In genomic region chr11:77095551-77096490, GRCh38 we compare ENCODE assay signal across 1 cellular context.
A peak's percentile ranks its signal among the peaks of the same experiment; 100 is the strongest.
TF ChIP-seq lines count a peak whose summit lies in the region.

No MANE protein-coding gene starts in this region.

TF ChIP-seq in HepG2, 621 proteins besides CTCF, POLR2A, EP300 and RAD21 (continued from another document and continues in another):
- TF ChIP-seq CCDC6 (CRISPR knock-in tag; IDR thresholded peaks at IDR 0.05), result 0 out of 2 replicates have a peak, but pooled peaks have one; percentile 44
- TF ChIP-seq ZNF24 (IDR thresholded peaks at IDR 0.05), result no peak
- TF ChIP-seq ZBTB39 (CRISPR knock-in tag; IDR thresholded peaks at IDR 0.05), result no peak
- TF ChIP-seq ZNF879 (CRISPR knock-in tag; IDR thresholded peaks at IDR 0.05), result no peak
- peak; percentile 92 for TF ChIP-seq ZMYM3 (CRISPR knock-in tag; IDR thresholded peaks at IDR 0.05)
- TF ChIP-seq ZNF414 (CRISPR knock-in tag; IDR thresholded peaks at IDR 0.05), result no peak
- no peak for TF ChIP-seq GLI4 (CRISPR knock-in tag; IDR thresholded peaks at IDR 0.05; ENCODE audit: borderline replicate concordance)
- 0 out of 2 replicates have a peak, but pooled peaks have one; percentile 26 for TF ChIP-seq CBFB (CRISPR knock-in tag; IDR thresholded peaks at IDR 0.05)
- no peak for TF ChIP-seq HOXA7 (CRISPR knock-in tag; IDR thresholded peaks at IDR 0.05)
- no peak for TF ChIP-seq MAZ (IDR thresholded peaks at IDR 0.05; ENCODE audit: borderline replicate concordance, low read depth, low read length)
- peak; percentile 39; the same call in 1 of the 2 replicates for TF ChIP-seq MAZ (CRISPR knock-in tag; IDR thresholded peaks at IDR 0.05; ENCODE audit: low read depth)
- peak; percentile 58 for TF ChIP-seq ELF3 (CRISPR knock-in tag; IDR thresholded peaks at IDR 0.05)
- TF ChIP-seq NR0B2 (CRISPR knock-in tag; IDR thresholded peaks at IDR 0.05), result no peak
- TF ChIP-seq CREM (IDR thresholded peaks at IDR 0.05), result no peak
- TF ChIP-seq CREM (CRISPR knock-in tag; IDR thresholded peaks at IDR 0.05), result no peak
- TF ChIP-seq ZNF354B (CRISPR knock-in tag; IDR thresholded peaks at IDR 0.05), result no peak
- no peak for TF ChIP-seq NFATC3 (CRISPR knock-in tag; IDR thresholded peaks at IDR 0.05)
- no peak for TF ChIP-seq CHCHD3 (CRISPR knock-in tag; IDR thresholded peaks at IDR 0.05)
- TF ChIP-seq ADNP (CRISPR knock-in tag; IDR thresholded peaks at IDR 0.05), result peak; percentile 42; the same call in 1 of the 2 replicates
- peak; percentile 42; the same call in 1 of the 2 replicates for TF ChIP-seq ZNF644 (CRISPR knock-in tag; IDR thresholded peaks at IDR 0.05; ENCODE audit: low read depth)
- no peak for TF ChIP-seq U2AF1 (optimal IDR thresholded peaks at IDR 0.05; ENCODE audit: low read depth, low read length)
- no peak for TF ChIP-seq ZNF780A (CRISPR knock-in tag; IDR thresholded peaks at IDR 0.05)
- TF ChIP-seq HHEX (CRISPR knock-in tag; IDR thresholded peaks at IDR 0.05), result no peak
- no peak for TF ChIP-seq ZNF276 (CRISPR knock-in tag; IDR thresholded peaks at IDR 0.05; ENCODE audit: low read depth)
- no peak; the same call in 1 of the 2 replicates for TF ChIP-seq ELF1 (CRISPR knock-in tag; IDR thresholded peaks at IDR 0.05)
- no peak for TF ChIP-seq SUZ12 (IDR thresholded peaks at IDR 0.05; ENCODE audit: low read depth, low read length)
- 0 out of 2 replicates have a peak, but pooled peaks have one; percentile 39 for TF ChIP-seq ZNF761 (CRISPR knock-in tag; conservative IDR thresholded peaks at IDR 0.05)
- TF ChIP-seq FOXC1 (CRISPR knock-in tag; IDR thresholded peaks at IDR 0.05; ENCODE audit: borderline replicate concordance), result no peak
- TF ChIP-seq MYC (CRISPR knock-in tag; IDR thresholded peaks at IDR 0.05; ENCODE audit: borderline replicate concordance), result peak; percentile 61; the same call in 1 of the 2 replicates
- no peak for TF ChIP-seq CHD4 (IDR thresholded peaks at IDR 0.05; ENCODE audit: borderline replicate concordance, low read length)
- no peak for TF ChIP-seq ELK4 (CRISPR knock-in tag; IDR thresholded peaks at IDR 0.05; ENCODE audit: borderline replicate concordance)
- peak; percentile 32; the same call in 1 of the 2 replicates for TF ChIP-seq NFYC (CRISPR knock-in tag; IDR thresholded peaks at IDR 0.05)
- no peak for TF ChIP-seq ATF6 (CRISPR knock-in tag; conservative IDR thresholded peaks at IDR 0.05)
- peak; percentile 59; the same call in 1 of the 2 replicates for TF ChIP-seq GZF1 (CRISPR knock-in tag; IDR thresholded peaks at IDR 0.05)
- peak; percentile 77 for TF ChIP-seq ZNF292 (CRISPR knock-in tag; IDR thresholded peaks at IDR 0.05; ENCODE audit: borderline replicate concordance, low read depth)
- no peak for TF ChIP-seq GLMP (CRISPR knock-in tag; IDR thresholded peaks at IDR 0.05; ENCODE audit: borderline replicate concordance)
- TF ChIP-seq ZNF225 (CRISPR knock-in tag; IDR thresholded peaks at IDR 0.05), result 0 out of 2 replicates have a peak, but pooled peaks have one; percentile 11
- no peak for TF ChIP-seq HES4 (CRISPR knock-in tag; IDR thresholded peaks at IDR 0.05; ENCODE audit: borderline replicate concordance)
- TF ChIP-seq KDM2A (CRISPR knock-in tag; IDR thresholded peaks at IDR 0.05; ENCODE audit: borderline replicate concordance, low read depth), result no peak; the same call in 1 of the 2 replicates
- no peak; the same call in 1 of the 2 replicates for TF ChIP-seq STAG1 (CRISPR knock-in tag; IDR thresholded peaks at IDR 0.05)
- no peak for TF ChIP-seq BATF2 (CRISPR knock-in tag; IDR thresholded peaks at IDR 0.05)
- no peak for TF ChIP-seq PREB (CRISPR knock-in tag; IDR thresholded peaks at IDR 0.05)
- TF ChIP-seq SNAPC2 (CRISPR knock-in tag; IDR thresholded peaks at IDR 0.05), result 0 out of 2 replicates have a peak, but pooled peaks have one; percentile 57
- TF ChIP-seq KAT7 (CRISPR knock-in tag; IDR thresholded peaks at IDR 0.05; ENCODE audit: borderline replicate concordance), result no peak
- TF ChIP-seq ZZZ3 (CRISPR knock-in tag; IDR thresholded peaks at IDR 0.05; ENCODE audit: borderline replicate concordance), result no peak
- TF ChIP-seq ZNF101 (CRISPR knock-in tag; IDR thresholded peaks at IDR 0.05; ENCODE audit: borderline replicate concordance, low read depth), result no peak
- peak; percentile 49; the same call in 1 of the 2 replicates for TF ChIP-seq RBFOX2 (IDR thresholded peaks at IDR 0.05; ENCODE audit: low read depth, low read length)
- no peak for TF ChIP-seq USF2 (IDR thresholded peaks at IDR 0.05; ENCODE audit: low read depth, low read length)
- TF ChIP-seq USF2 (CRISPR knock-in tag; IDR thresholded peaks at IDR 0.05; ENCODE audit: borderline replicate concordance), result no peak
- peak; percentile 29; the same call in 1 of the 2 replicates for TF ChIP-seq ESRRA (CRISPR knock-in tag; IDR thresholded peaks at IDR 0.05; ENCODE audit: low read depth)
- no peak for TF ChIP-seq MLXIP (CRISPR knock-in tag; IDR thresholded peaks at IDR 0.05; ENCODE audit: borderline replicate concordance)
